Comparison of ENCODE assay signal across 19 cellular contexts in genomic region chr18:79548077-79548450, GRCh38.
DNase-seq lines count a peak whose midpoint lies in the region; ATAC-seq and TF ChIP-seq lines count a peak whose summit lies in the region.
"Had no signal": no experiment of that assay in that cellular context is flagged by ENCODE, and none has a peak within 500 bp of the region (broad histone marks: within the 10 kb centered on the region; RNA-seq: fewer than 3 reads in every experiment).

No MANE protein-coding gene starts in this region.

- WGBS in right cardiac atrium = 91% methylated on average over 25 of the region's 25 CpGs

- H3K4me3 ChIP-seq in right cardiac atrium (ENCODE audit: low read length) = no peak overlapping the region
- H3K4me3 ChIP-seq in left lung = no peak overlapping the region
- no peak overlapping the region for H3K4me3 ChIP-seq in SJCRH30
- H3K4me3 ChIP-seq in A673 (ENCODE audit: low read depth, low read length, poor library complexity, severe bottlenecking) = no peak overlapping the region
- H3K4me3 ChIP-seq: A549 had no signal

- H3K9me3 ChIP-seq in right cardiac atrium (ENCODE audit: control insufficient read depth, low read length) = no peaks in the 10 kb centered on the region
- H3K9me3 ChIP-seq in left lung = no peaks in the 10 kb centered on the region
- H3K9me3 ChIP-seq in SJCRH30 (replicated peaks) = no peaks in the 10 kb centered on the region
- no peaks in the 10 kb centered on the region for H3K9me3 ChIP-seq in A673 (ENCODE audit: low read depth, low read length, poor library complexity, severe bottlenecking)
- H3K9me3 ChIP-seq: A549 had no signal

- in situ Hi-C loops in GM13976 (cut with MboI; ENCODE audit: low sequenced_read_pairs, unreplicated experiment) = no loop called here

- TF ChIP-seq CTCF in left lung (IDR thresholded peaks at IDR 0.05) (no peak), GM13976 (IDR thresholded peaks at IDR 0.05; ENCODE audit: borderline replicate concordance, control extremely low read depth, extremely low read depth, insufficient read depth, missing control alignments) (no peak), A673 (conservative IDR thresholded peaks at IDR 0.05; ENCODE audit: low read depth, low read length) (no peak)

- no peak for ATAC-seq in right cardiac atrium
- ATAC-seq in left cardiac atrium = no peak
- ATAC-seq in left lung = no peak
- peak; percentile 15 for ATAC-seq in sciatic nerve
- no peak for ATAC-seq in HG02840 (IDR thresholded peaks at IDR 0.05; ENCODE audit: low FRiP score, unreplicated experiment)

- CTCF ChIA-PET in A673 (lab: Charles Lee) = no interaction called here

- no peaks in the 10 kb centered on the region for H3K27me3 ChIP-seq in right cardiac atrium (ENCODE audit: control insufficient read depth, insufficient read depth)
- H3K27me3 ChIP-seq in left lung = peaks cover 0 to 40% of the 10 kb centered on the region in 2 donors
- H3K27me3 ChIP-seq in SJCRH30 = no peaks in the 10 kb centered on the region
- no peaks in the 10 kb centered on the region for H3K27me3 ChIP-seq in A673 (replicated peaks; ENCODE audit: insufficient read depth, low read depth, low read length, poor library complexity)

- no TSS peak for BruUV-seq in A673 (replicated peaks; lab: Mats Ljungman, UMichigan)

- H3K36me3 ChIP-seq in left lung (no peaks in the 10 kb centered on the region), SJCRH30 (no peaks in the 10 kb centered on the region), A673 (ENCODE audit: insufficient read depth, low read length, poor library complexity, severe bottlenecking) (no peaks in the 10 kb centered on the region)

- intact Hi-C loops in right cardiac atrium (cut with DNase I) (no loop called here), left cardiac atrium (cut with DNase I) (no loop called here), left lung (cut with DNase I) (no loop called here), sciatic nerve (cut with DNase I) (no loop called here), A673 (cut with micrococcal nuclease; ENCODE audit: unreplicated experiment) (no loop called here)

- POLR2A ChIA-PET in A673 (lab: Charles Lee; ENCODE audit: low non-redundant PET) = interaction anchor here (0.6 kb wide), 1 partner anchor 124 kb away, joined by 3 read pairs; no protein-coding TSS in a partner anchor

- no peaks in the 10 kb centered on the region for H3K4me1 ChIP-seq in right cardiac atrium (ENCODE audit: control insufficient read depth, insufficient read depth, low read length)
- H3K4me1 ChIP-seq in left lung = no peaks in the 10 kb centered on the region
- H3K4me1 ChIP-seq in SJCRH30 = peaks cover 2% of the 10 kb centered on the region; the same call in 1 of the 2 replicates
- H3K4me1 ChIP-seq in A673 (ENCODE audit: insufficient read depth, low read length, poor library complexity, severe bottlenecking) = no peaks in the 10 kb centered on the region
- H3K4me1 ChIP-seq: A549 had no signal

- H3K27ac ChIP-seq in right cardiac atrium (ENCODE audit: low read length) = no peak overlapping the region
- H3K27ac ChIP-seq in left lung = no peak overlapping the region
- no peak overlapping the region for H3K27ac ChIP-seq in SJCRH30
- no peak overlapping the region for H3K27ac ChIP-seq in A673 (ENCODE audit: low read depth, low read length, poor library complexity, severe bottlenecking)
- H3K27ac ChIP-seq: A549, KMS-11 had no signal

- DNase-seq in right cardiac atrium (peak in 2 of 3 donors; percentile 53 to 55), left cardiac atrium (no peak), left lung (peak; percentile 29 to 76), sciatic nerve (ENCODE audit: low spot score) (no peak), SJCRH30 (no peak), GM13976 (ENCODE audit: low spot score) (no peak), A673 (ENCODE audit: low spot score) (no peak)
- DNase-seq: COR-L47, GF-D8, GOT3, NCI-H1048, NCI-H146, NCI-H2107, NCI-H345, NCI-H69, SIG-M5 had no signal

Comparison
In these comparisons a context has a peak if more than half of its experiments do, and no peak if none do; other contexts are left out.
1. DNase-seq: peak in right cardiac atrium (2 of 3) and left lung (2 of 2); none in left cardiac atrium (single experiment), sciatic nerve (single experiment), SJCRH30 (0 of 2), GM13976 (single experiment) and A673 (single experiment).